In genomic region chr2:84694088-84694622, GRCh38 we compare ENCODE assay signal across 15 cellular contexts.
DNase-seq lines count a peak whose midpoint lies in the region; ATAC-seq lines count a peak whose summit lies in the region.
"Had no signal": no experiment of that assay in that cellular context is flagged by ENCODE, and none has a peak within 500 bp of the region (broad histone marks: within the 10 kb centered on the region; RNA-seq: fewer than 3 reads in every experiment).

No MANE protein-coding gene starts in this region.

- H3K36me3 ChIP-seq in CD4-positive, CD25-positive, alpha-beta regulatory T cell (ENCODE audit: control insufficient read depth, insufficient read depth, low read length), result no peaks in the 10 kb centered on the region
- H3K36me3 ChIP-seq in mucosa of rectum (ENCODE audit: control insufficient read depth in 2 of 2, insufficient read depth in 2 of 2, low read length in 2 of 2), result no peaks in the 10 kb centered on the region
- no peaks in the 10 kb centered on the region for H3K36me3 ChIP-seq in aorta (ENCODE audit: control insufficient read depth in 1 of 2, insufficient read depth in 2 of 2, low read length in 1 of 2)
- H3K36me3 ChIP-seq: brain microvascular endothelial cell, thoracic aorta had no signal

- DNase-seq in CD4-positive, CD25-positive, alpha-beta regulatory T cell, result peak in 2 of 3 donors; percentile 38 to 74
- DNase-seq in activated naive CD4-positive, alpha-beta T cell treated with anti-CD3 and anti-CD28 coated beads for 36 hours, result peak; percentile 41
- DNase-seq in GF-D8 (lab: John Stamatoyannopoulos, UW), result no peak
- DNase-seq in aorta, result no peak
- DNase-seq: brain microvascular endothelial cell, DMS53, mammary epithelial cell, NCI-H2029, NCI-H82, T1000 had no signal

- no peaks in the 10 kb centered on the region for H3K27me3 ChIP-seq in CD4-positive, CD25-positive, alpha-beta regulatory T cell (ENCODE audit: control insufficient read depth, insufficient read depth, low read length)
- H3K27me3 ChIP-seq in mucosa of rectum (ENCODE audit: control insufficient read depth in 2 of 2, insufficient read depth in 2 of 2, low read length in 2 of 2) (no peaks in the 10 kb centered on the region), aorta (ENCODE audit: control insufficient read depth in 1 of 2, insufficient read depth in 2 of 2, low read length in 1 of 2) (no peaks in the 10 kb centered on the region)
- H3K27me3 ChIP-seq: brain microvascular endothelial cell had no signal

- peaks cover 7 to 38% (median 9%) of the 10 kb centered on the region in 4 donors for H3K4me1 Mint-ChIP-seq in CD4-positive, CD25-positive, alpha-beta regulatory T cell
- peaks cover 9% of the 10 kb centered on the region for H3K4me1 Mint-ChIP-seq in T-helper 1 cell treated with Interleukin-12 subunit alpha and Interleukin-12 subunit beta and Interleukin-4 antibody, amounts not matched to agents 30 μg/mL and 1 μg/mL, for 36 hours (ENCODE audit: low read depth)
- H3K4me1 Mint-ChIP-seq in activated naive CD4-positive, alpha-beta T cell treated with anti-CD3 and anti-CD28 coated beads for 36 hours (ENCODE audit: low read depth), result peaks cover 37% of the 10 kb centered on the region

- intact Hi-C loops in activated naive CD4-positive, alpha-beta T cell treated with anti-CD3 and anti-CD28 coated beads for 36 hours (cut with micrococcal nuclease), result loop anchor here (1.0 to 5.0 kb wide), 2 partner anchors 13 to 197 kb away; no protein-coding TSS in a partner anchor
- intact Hi-C loops in aorta (cut with DNase I), result no loop called here

- WGBS in aorta, 2 donors, result 76 to 79% methylated on average over 6 of the region's 6 CpGs

- peak overlapping the region; percentile 49 for H3K27ac ChIP-seq in CD4-positive, CD25-positive, alpha-beta regulatory T cell (ENCODE audit: insufficient read depth, low read length, poor library complexity, severe bottlenecking)
- peak overlapping the region; percentile 90 to 93 for H3K27ac ChIP-seq in mucosa of rectum (ENCODE audit: low read depth in 2 of 2, low read length in 2 of 2)
- no peak overlapping the region for H3K27ac ChIP-seq in aorta (ENCODE audit: low read depth in 1 of 2, low read length in 2 of 2)
- H3K27ac ChIP-seq: brain microvascular endothelial cell, thoracic aorta had no signal

- H3K27ac Mint-ChIP-seq in CD4-positive, CD25-positive, alpha-beta regulatory T cell, result peak overlapping the region; percentile 44 to 97 (median 75)
- peak overlapping the region; percentile 64 for H3K27ac Mint-ChIP-seq in T-helper 1 cell treated with Interleukin-12 subunit alpha and Interleukin-12 subunit beta and Interleukin-4 antibody, amounts not matched to agents 30 μg/mL and 1 μg/mL, for 36 hours
- peak overlapping the region; percentile 54 for H3K27ac Mint-ChIP-seq in activated naive CD4-positive, alpha-beta T cell treated with anti-CD3 and anti-CD28 coated beads for 36 hours

- peaks cover 0 to 4% (median under 1%) of the 10 kb centered on the region in 7 donors for H3K9me3 Mint-ChIP-seq in CD4-positive, CD25-positive, alpha-beta regulatory T cell
- no peaks in the 10 kb centered on the region for H3K9me3 Mint-ChIP-seq in T-helper 1 cell treated with Interleukin-12 subunit alpha and Interleukin-12 subunit beta and Interleukin-4 antibody, amounts not matched to agents 30 μg/mL and 1 μg/mL, for 36 hours
- no peaks in the 10 kb centered on the region for H3K9me3 Mint-ChIP-seq in activated naive CD4-positive, alpha-beta T cell treated with anti-CD3 and anti-CD28 coated beads for 36 hours

- peak overlapping the region; percentile 34 to 46 for H3K9ac ChIP-seq in mucosa of rectum (ENCODE audit: low read depth in 1 of 2, low read length in 2 of 2)

- peaks cover 3% of the 10 kb centered on the region for H3K36me3 Mint-ChIP-seq in CD4-positive, CD25-positive, alpha-beta regulatory T cell
- H3K36me3 Mint-ChIP-seq in T-helper 1 cell treated with Interleukin-12 subunit alpha and Interleukin-12 subunit beta and Interleukin-4 antibody, amounts not matched to agents 30 μg/mL and 1 μg/mL, for 36 hours (ENCODE audit: low read depth), result peaks cover 5% of the 10 kb centered on the region
- H3K36me3 Mint-ChIP-seq in activated naive CD4-positive, alpha-beta T cell treated with anti-CD3 and anti-CD28 coated beads for 36 hours (ENCODE audit: low read depth), result no peaks in the 10 kb centered on the region

- H3K4me3 Mint-ChIP-seq in CD4-positive, CD25-positive, alpha-beta regulatory T cell, result peak overlapping the region in 3 of 4 donors; percentile 52 to 58 (median 52)
- peak overlapping the region; percentile 18 for H3K4me3 Mint-ChIP-seq in T-helper 1 cell treated with Interleukin-12 subunit alpha and Interleukin-12 subunit beta and Interleukin-4 antibody, amounts not matched to agents 30 μg/mL and 1 μg/mL, for 36 hours
- H3K4me3 Mint-ChIP-seq in activated naive CD4-positive, alpha-beta T cell treated with anti-CD3 and anti-CD28 coated beads for 36 hours, result peak overlapping the region; percentile 66

- no peaks in the 10 kb centered on the region for H3K27me3 Mint-ChIP-seq in CD4-positive, CD25-positive, alpha-beta regulatory T cell
- peaks cover 6% of the 10 kb centered on the region for H3K27me3 Mint-ChIP-seq in T-helper 1 cell treated with Interleukin-12 subunit alpha and Interleukin-12 subunit beta and Interleukin-4 antibody, amounts not matched to agents 30 μg/mL and 1 μg/mL, for 36 hours (ENCODE audit: low read depth)
- no peaks in the 10 kb centered on the region for H3K27me3 Mint-ChIP-seq in activated naive CD4-positive, alpha-beta T cell treated with anti-CD3 and anti-CD28 coated beads for 36 hours (ENCODE audit: low read depth)

- H3K4me3 ChIP-seq in CD4-positive, CD25-positive, alpha-beta regulatory T cell (ENCODE audit: low read depth, low read length), result peak overlapping the region; percentile 64
- H3K4me3 ChIP-seq in mucosa of rectum (ENCODE audit: low read length in 2 of 2) (peak overlapping the region; percentile 5 to 27), aorta (ENCODE audit: low read length in 2 of 2) (no peak overlapping the region)
- H3K4me3 ChIP-seq: thoracic aorta had no signal

- H3K4me1 ChIP-seq in CD4-positive, CD25-positive, alpha-beta regulatory T cell (ENCODE audit: control insufficient read depth, insufficient read depth, low read length, poor library complexity, severe bottlenecking), result peaks cover 12% of the 10 kb centered on the region
- H3K4me1 ChIP-seq in mucosa of rectum (ENCODE audit: control insufficient read depth in 2 of 2, insufficient read depth in 2 of 2, low read length in 2 of 2) (peaks cover 6 to 15% of the 10 kb centered on the region in 2 donors), aorta (ENCODE audit: control insufficient read depth in 1 of 2, insufficient read depth in 2 of 2, low read length in 2 of 2) (no peaks in the 10 kb centered on the region)

- peak; percentile 37 to 74 for ATAC-seq in CD4-positive, CD25-positive, alpha-beta regulatory T cell (ENCODE audit: low read depth in 2 of 2)
- ATAC-seq in GM18867 (IDR thresholded peaks at IDR 0.05; ENCODE audit: unreplicated experiment), result no peak
- no peak for ATAC-seq in HG03439 (IDR thresholded peaks at IDR 0.05; ENCODE audit: unreplicated experiment)
- ATAC-seq in aorta (ENCODE audit: low FRiP score), result no peak

- CTCF ChIA-PET in activated naive CD4-positive, alpha-beta T cell treated with anti-CD3 and anti-CD28 coated beads for 36 hours (lab: Charles Lee), result no interaction called here

- H3K9me3 ChIP-seq in CD4-positive, CD25-positive, alpha-beta regulatory T cell (ENCODE audit: control insufficient read depth in 2 of 2, low read length in 2 of 2), result no peaks in the 10 kb centered on the region
- H3K9me3 ChIP-seq in mucosa of rectum (ENCODE audit: control insufficient read depth in 2 of 2, low read length in 2 of 2), result no peaks in the 10 kb centered on the region
- no peaks in the 10 kb centered on the region for H3K9me3 ChIP-seq in aorta (ENCODE audit: control insufficient read depth, low read length)
- H3K9me3 ChIP-seq: thoracic aorta had no signal

Comparison
In these comparisons a context has a peak if more than half of its experiments do, and no peak if none do; other contexts are left out.
1. ATAC-seq: peak in CD4-positive, CD25-positive, alpha-beta regulatory T cell (2 of 2); none in GM18867 (single experiment), HG03439 (single experiment) and aorta (single experiment).
2. DNase-seq: peak in CD4-positive, CD25-positive, alpha-beta regulatory T cell (2 of 3) and activated naive CD4-positive, alpha-beta T cell treated with anti-CD3 and anti-CD28 coated beads for 36 hours (single experiment); none in GF-D8 (single experiment) and aorta (0 of 2).
3. H3K27ac ChIP-seq: peak in CD4-positive, CD25-positive, alpha-beta regulatory T cell (single experiment) and mucosa of rectum (2 of 2); none in aorta (0 of 2).
4. H3K4me3 ChIP-seq: peak in CD4-positive, CD25-positive, alpha-beta regulatory T cell (single experiment) and mucosa of rectum (2 of 2); none in aorta (0 of 2).
5. Peak in every context shown above with its lines, with median percentiles within 50 percentile points of each other: H3K27ac Mint-ChIP-seq and H3K4me3 Mint-ChIP-seq.